ENCODE assay signal across 11 cellular contexts in the genomic region with DNA sequence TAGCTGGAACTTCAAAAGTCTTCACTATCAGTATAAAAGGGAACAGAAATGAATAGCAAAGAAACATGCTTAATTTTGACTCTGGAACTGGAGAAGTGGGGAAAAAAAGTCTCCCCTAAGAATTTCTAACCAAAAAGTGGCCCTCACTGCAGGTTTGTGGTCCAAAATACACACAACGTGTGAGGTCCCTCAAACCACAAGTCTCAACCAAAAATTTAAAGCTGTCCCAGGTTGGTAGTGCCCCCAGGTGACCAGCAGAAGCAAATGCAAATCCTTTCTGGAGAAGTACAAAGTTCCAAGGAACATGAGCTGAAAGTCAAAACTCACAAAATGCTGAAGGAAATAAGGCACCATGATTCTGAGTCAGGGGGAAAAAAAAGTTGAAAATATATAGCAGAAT. TPM values are rescaled to one million over a fixed set of nuclear protein-coding genes. Genes with fewer than 3 reads are reported as not detected.
A peak's percentile ranks its signal among the peaks of the same experiment; 100 is the strongest.
DNase-seq lines count a peak whose midpoint lies in the region; ATAC-seq, FAIRE-seq and TF ChIP-seq lines count a peak whose summit lies in the region.
"Had no signal": no experiment of that assay in that cellular context is flagged by ENCODE, and none has a peak within 500 bp of the region (broad histone marks: within the 10 kb centered on the region; RNA-seq: fewer than 3 reads in every experiment).

No MANE protein-coding gene starts in this region.

- H3K27ac ChIP-seq in A549 (no peak overlapping the region), endodermal cell (ENCODE audit: low read depth, low read length) (no peak overlapping the region)
- H3K27ac ChIP-seq: cardiac muscle cell had no signal

- DNase-seq in A549 (ENCODE audit: low read depth in 1 of 2, low spot score in 1 of 2), result peak in 1 of 2 experiments; percentile 37
- DNase-seq in NCI-H526 treated with DMSO at 0.1 percent for 48 hours (lab: John Stamatoyannopoulos, UW), result peak; percentile 23
- DNase-seq in endodermal cell, result peak; percentile 51
- DNase-seq in NCI-H2171 treated with DMSO at 0.1 percent for 48 hours (lab: John Stamatoyannopoulos, UW), result no peak
- DNase-seq in GM12892 (ENCODE audit: insufficient read length), result no peak
- DNase-seq: activated CD4-positive, alpha-beta memory T cell treated with anti-CD3 and anti-CD28 coated beads, Interleukin-2, amount 10 ng/mL, durations not matched to agents 7 days and 5 days; CD8-positive, alpha-beta T cell had no signal

- FAIRE-seq in A549 (lab: Jason Lieb, UNC) (peak; percentile 74), GM12892 (lab: Jason Lieb, UNC) (no peak)

- no peak overlapping the region for H3K4me3 ChIP-seq in A549
- H3K4me3 ChIP-seq in endodermal cell (ENCODE audit: low read length), result no peak overlapping the region
- H3K4me3 ChIP-seq: cardiac muscle cell had no signal

- H3K36me3 Mint-ChIP-seq in endodermal cell (ENCODE audit: low read depth), result no peaks in the 10 kb centered on the region
- H3K36me3 Mint-ChIP-seq: CD8-positive, alpha-beta T cell had no signal

- peak; percentile 42 to 53; a peak in 4 of 5 replicates for TF ChIP-seq RAD21 in A549 (conservative IDR thresholded peaks at IDR 0.05 in 1 of 2, IDR thresholded peaks at IDR 0.05 in 1 of 2)

- POLR2A ChIA-PET in A549 (lab: Yijun Ruan, JAX), result no interaction called here

- no peak for TF ChIP-seq EP300 in A549 (IDR thresholded peaks at IDR 0.05)

- no peaks in the 10 kb centered on the region for H3K36me3 ChIP-seq in endodermal cell (ENCODE audit: control insufficient read depth, insufficient read depth, low read length)
- H3K36me3 ChIP-seq: cardiac muscle cell had no signal

- no peak overlapping the region for H3K9ac ChIP-seq in endodermal cell (ENCODE audit: extremely low read depth, low read length, poor library complexity, severe bottlenecking)

- H3K9me3 Mint-ChIP-seq in endodermal cell, result peaks cover 33% of the 10 kb centered on the region
- H3K9me3 Mint-ChIP-seq: activated CD4-positive, alpha-beta memory T cell treated with anti-CD3 and anti-CD28 coated beads, Interleukin-2, amount 10 ng/mL, durations not matched to agents 7 days and 5 days; CD8-positive, alpha-beta T cell had no signal

- TF ChIP-seq CTCF in A549 (IDR thresholded peaks at IDR 0.05), result peak; percentile 37
- TF ChIP-seq CTCF in GM12873 (IDR thresholded peaks at IDR 0.05; ENCODE audit: insufficient read depth, low read depth, low read length, missing control alignments), result peak; percentile 25
- TF ChIP-seq CTCF in endodermal cell (conservative IDR thresholded peaks at IDR 0.05), result peak; percentile 61

- no peak overlapping the region for H3K4me3 Mint-ChIP-seq in endodermal cell
- H3K4me3 Mint-ChIP-seq: activated CD4-positive, alpha-beta memory T cell treated with anti-CD3 and anti-CD28 coated beads, Interleukin-2, amount 10 ng/mL, durations not matched to agents 7 days and 5 days; CD8-positive, alpha-beta T cell had no signal

- no peaks in the 10 kb centered on the region for H3K4me1 Mint-ChIP-seq in endodermal cell
- H3K4me1 Mint-ChIP-seq: activated CD4-positive, alpha-beta memory T cell treated with anti-CD3 and anti-CD28 coated beads, Interleukin-2, amount 10 ng/mL, durations not matched to agents 7 days and 5 days had no signal

- CTCF ChIA-PET in A549 (lab: Yijun Ruan, JAX), result no interaction called here

- no peaks in the 10 kb centered on the region for H3K4me1 ChIP-seq in A549
- H3K4me1 ChIP-seq in endodermal cell (ENCODE audit: control insufficient read depth, insufficient read depth, low read length), result no peaks in the 10 kb centered on the region

- TF ChIP-seq POLR2A in A549 (IDR thresholded peaks at IDR 0.05; ENCODE audit: low read length) (no peak), GM12892 (IDR thresholded peaks at IDR 0.05; ENCODE audit: low read depth, low read length) (no peak)

- ATAC-seq in A549 (peak in 1 of 2 experiments; percentile 64; a peak in 1 of 6 replicates), HG02763 (IDR thresholded peaks at IDR 0.05; ENCODE audit: unreplicated experiment) (no peak), esophagus mucosa (no peak)
- ATAC-seq: CD8-positive, alpha-beta T cell had no signal

- WGBS in A549 (ENCODE audit: missing lambda C conversion rate), result 6% methylated on average over 1 of the region's 1 CpG
- WGBS in endodermal cell (ENCODE audit: insufficient coverage in 1 of 2, insufficient read length in 1 of 2), 2 experiments, result 16 to 20% methylated on average over 1 of the region's 1 CpG

- no peak overlapping the region for H3K27ac Mint-ChIP-seq in endodermal cell
- H3K27ac Mint-ChIP-seq: activated CD4-positive, alpha-beta memory T cell treated with anti-CD3 and anti-CD28 coated beads, Interleukin-2, amount 10 ng/mL, durations not matched to agents 7 days and 5 days; CD8-positive, alpha-beta T cell had no signal

- H3K27me3 ChIP-seq in endodermal cell (ENCODE audit: control insufficient read depth, insufficient read depth, low read length, poor library complexity, severe bottlenecking), result no peaks in the 10 kb centered on the region
- H3K27me3 ChIP-seq: cardiac muscle cell had no signal

- peaks cover 5% of the 10 kb centered on the region for H3K27me3 Mint-ChIP-seq in endodermal cell (ENCODE audit: insufficient read depth)

- no peaks in the 10 kb centered on the region for H3K9me3 ChIP-seq in A549
- H3K9me3 ChIP-seq in endodermal cell (ENCODE audit: control insufficient read depth, low read length), result peaks cover 14% of the 10 kb centered on the region

- H3K4me2 ChIP-seq in A549, result no peak overlapping the region

TF ChIP-seq in A549, 52 proteins besides CTCF, POLR2A, EP300 and RAD21:
- TF ChIP-seq SMC3 (IDR thresholded peaks at IDR 0.05) (peak; percentile 31; the same call in 1 of the 3 replicates), CEBPB (IDR thresholded peaks at IDR 0.05) (no peak)
TF ChIP-seq in A549: peak in this region for 1.

RNA-seq across cellular contexts. Expression of a gene that starts 23.6 kb away (rescaled TPM):
- polyA plus RNA-seq in A549 (2011; rRNA removed), result 40.9 and 53.7 TPM in 2 replicates
- 11.4 and 13.1 TPM in 2 replicates for polyA plus RNA-seq in A549 (2012; cell fraction: cytosol; rRNA removed)
- polyA plus RNA-seq in A549 (2012; cell fraction: nucleus; rRNA removed), result 3.3 and 4.9 TPM in 2 replicates
- polyA plus RNA-seq in A549 (2017; fragmentation: RNase III; extraction: RNeasy Plus Mini Kit Qiagen cat#74134 plus additional on column Dnase treatment), result 35.4 to 37.0 TPM (median 36.0 TPM) in 3 replicates
- polyA minus RNA-seq in A549 (2011; rRNA and poly(A)+ RNA removed), result 19.6 and 20.2 TPM in 2 replicates
- 10 to 100 TPM; 26.5 to 38.7 TPM for total RNA-seq in endodermal cell
- polyA plus RNA-seq in endodermal cell (2013, experiment 1 of 2), result 27.0 TPM
- polyA plus RNA-seq in endodermal cell (2013, experiment 2 of 2), result 30.2 TPM
- 25.2 TPM for polyA plus RNA-seq in GM12892 (2012; ENCODE audit: missing spikeins)
- total RNA-seq in esophagus mucosa, result 24.5 TPM

Comparison
In these comparisons a context has a peak if more than half of its experiments do, and no peak if none do; other contexts are left out.
1. DNase-seq: peak in NCI-H526 treated with DMSO at 0.1 percent for 48 hours (single experiment) and endodermal cell (single experiment); none in NCI-H2171 treated with DMSO at 0.1 percent for 48 hours (single experiment) and GM12892 (single experiment).
2. Peak in every context shown above with its lines, with median percentiles within 50 percentile points of each other: CTCF ChIP-seq.